ENCODE assay signal across 8 cellular contexts in genomic region chr17:6555331-6556120, GRCh38. TPM values are rescaled to one million over a fixed set of nuclear protein-coding genes. Genes with fewer than 3 reads are reported as not detected.
DNase-seq lines count a peak whose midpoint lies in the region; ATAC-seq and TF ChIP-seq lines count a peak whose summit lies in the region.

No MANE protein-coding gene starts in this region.

- no peak for TF ChIP-seq POLR2A in HCT116 (IDR thresholded peaks at IDR 0.05; ENCODE audit: borderline replicate concordance, extremely low read depth, insufficient read depth, insufficient read length)

- peak; percentile 49 for ATAC-seq in HCT116
- peak; percentile 67 for ATAC-seq in omental fat pad (ENCODE audit: low FRiP score)
- ATAC-seq in GM18861 (IDR thresholded peaks at IDR 0.05; ENCODE audit: unreplicated experiment) = no peak

- H4K20me1 ChIP-seq in HCT116 (ENCODE audit: insufficient read depth) = no peaks in the 10 kb centered on the region

- H3K4me2 ChIP-seq in HCT116 (ENCODE audit: low read length) = peak overlapping the region; percentile 94

- H2AFZ ChIP-seq in HCT116 (ENCODE audit: low read depth, low read length, poor library complexity, severe bottlenecking) = no peak overlapping the region

- H3K4me1 ChIP-seq in HCT116 (ENCODE audit: control insufficient read depth in 1 of 2, insufficient read depth in 2 of 2, low read length in 2 of 2) = peaks cover 28 to 44% of the 10 kb centered on the region in 2 experiments

- TF ChIP-seq CTCF in HCT116 (IDR thresholded peaks at IDR 0.05 in 2 of 3, conservative IDR thresholded peaks at IDR 0.05 in 1 of 3; ENCODE audit: borderline replicate concordance in 1 of 3, insufficient read depth in 1 of 3, low read depth in 2 of 3, low read length in 2 of 3) (no peak), WERI-Rb-1 (IDR thresholded peaks at IDR 0.05; ENCODE audit: low read depth, low read length) (no peak), foreskin fibroblast (IDR thresholded peaks at IDR 0.05; ENCODE audit: low read depth, low read length) (no peak), omental fat pad (IDR thresholded peaks at IDR 0.05) (no peak)

- H3K9me3 ChIP-seq in HCT116 (ENCODE audit: control insufficient read depth in 1 of 2, insufficient read depth in 1 of 2, low read depth in 1 of 2, low read length in 2 of 2) (no peaks in the 10 kb centered on the region), WERI-Rb-1 (ENCODE audit: severe bottlenecking) (no peaks in the 10 kb centered on the region)

- POLR2A ChIA-PET in HCT116 (lab: Charles Lee) = interaction anchor here (0.6 kb wide), 1 partner anchor 17 kb away, joined by 4 read pairs; no protein-coding TSS in a partner anchor

- H3K9ac ChIP-seq in HCT116 (ENCODE audit: low read length) = peak overlapping the region; percentile 57

- no peak for TF ChIP-seq RAD21 in HCT116 (IDR thresholded peaks at IDR 0.05; ENCODE audit: low read depth)

- CTCF ChIA-PET in HCT116 (lab: Charles Lee) = no interaction called here

- H3K27ac ChIP-seq in HCT116 (ENCODE audit: low read depth, low read length) = peak overlapping the region; percentile 24; the same call in 1 of the 2 replicates
- no peak overlapping the region for H3K27ac ChIP-seq in WERI-Rb-1

- no peaks in the 10 kb centered on the region for H3K9me2 ChIP-seq in HCT116 (ENCODE audit: insufficient read depth)

- no peaks in the 10 kb centered on the region for H3K79me2 ChIP-seq in HCT116 (ENCODE audit: insufficient read depth, low read length)

- intact Hi-C loops in HCT116 (cut with micrococcal nuclease) = no loop called here

- peak overlapping the region; percentile 42 to 62 for H3K4me3 ChIP-seq in HCT116 (replicated peaks in 1 of 2; ENCODE audit: low read depth in 1 of 2, low read length in 2 of 2)
- peak overlapping the region; percentile 39 for H3K4me3 ChIP-seq in WERI-Rb-1 (ENCODE audit: low read depth, low read length)
- H3K4me3 ChIP-seq in foreskin fibroblast (ENCODE audit: low read depth in 1 of 2, low read length in 2 of 2) = peak overlapping the region; percentile 37 to 43

- DNase-seq in HCT116 (ENCODE audit: low read depth, low spot score) (no peak), WERI-Rb-1 (no peak), foreskin fibroblast (peak; percentile 36 to 61), omental fat pad (ENCODE audit: low spot score) (no peak), NCI-H2081 treated with DMSO at 0.1 percent for 48 hours (lab: John Stamatoyannopoulos, UW) (no peak), SKM-1 treated with dmso at 0.1 percent for 144 hours (lab: John Stamatoyannopoulos, UW; ENCODE audit: unreplicated experiment) (no peak), pons (ENCODE audit: low spot score) (no peak)

- H3K27me3 ChIP-seq in HCT116 (ENCODE audit: insufficient read depth, low read length) = no peaks in the 10 kb centered on the region
- H3K27me3 ChIP-seq in WERI-Rb-1 (ENCODE audit: insufficient read depth, low read depth, severe bottlenecking) = peaks cover 9% of the 10 kb centered on the region

- no TSS peak for BruUV-seq in HCT116 (replicated peaks; lab: Mats Ljungman, UMichigan)

- H3K36me3 ChIP-seq in HCT116 (ENCODE audit: control insufficient read depth in 1 of 2, insufficient read depth in 2 of 2, low read length in 2 of 2) (no peaks in the 10 kb centered on the region), WERI-Rb-1 (no peaks in the 10 kb centered on the region)

- RAD21 ChIA-PET in HCT116 (lab: Charles Lee; ENCODE audit: low non-redundant PET in 1 of 2, low total read pairs in 2 of 2, uncharacterized antibody in 2 of 2, unreplicated experiment in 2 of 2) = no interaction called here

TF ChIP-seq in HCT116, 20 proteins besides CTCF, POLR2A, EP300 and RAD21:
- TF ChIP-seq TCF7L2 (IDR thresholded peaks at IDR 0.05; ENCODE audit: borderline replicate concordance, extremely low read depth, insufficient read depth, insufficient read length) (no peak), POLR2AphosphoS5 (IDR thresholded peaks at IDR 0.05; ENCODE audit: low read depth, low read length) (no peak), FOSL1 (IDR thresholded peaks at IDR 0.05; ENCODE audit: low read depth) (no peak)
- TF ChIP-seq, protein P1, sequence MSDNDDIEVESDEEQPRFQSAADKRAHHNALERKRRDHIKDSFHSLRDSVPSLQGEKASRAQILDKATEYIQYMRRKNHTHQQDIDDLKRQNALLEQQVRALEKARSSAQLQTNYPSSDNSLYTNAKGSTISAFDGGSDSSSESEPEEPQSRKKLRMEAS (IDR thresholded peaks at IDR 0.05) = no peak

RNA-seq across cellular contexts. Expression of gene PITPNM3, which starts 0.8 kb away (rescaled TPM):
- total RNA-seq in HCT116 (2021; ENCODE audit: unreplicated experiment) = 4.2 TPM
- 4.0 and 4.2 TPM in 2 replicates for polyA plus RNA-seq in HCT116 (2012)
- 1 to 10 TPM in 3 of 4 donors, under 1 TPM in 1; 0.82 to 3.5 (median 2.5) TPM for total RNA-seq in omental fat pad

Comparison
In these comparisons a context has a peak if more than half of its experiments do, and no peak if none do; other contexts are left out.
1. DNase-seq: peak in foreskin fibroblast (2 of 2); none in HCT116 (single experiment), WERI-Rb-1 (single experiment), omental fat pad (single experiment), NCI-H2081 treated with DMSO at 0.1 percent for 48 hours (single experiment), SKM-1 treated with dmso at 0.1 percent for 144 hours (single experiment) and pons (single experiment).
2. Peak in every context shown above with its lines, with median percentiles within 50 percentile points of each other: H3K4me3 ChIP-seq.